ENCODE assay signal across 1 cellular context in the genomic region with DNA sequence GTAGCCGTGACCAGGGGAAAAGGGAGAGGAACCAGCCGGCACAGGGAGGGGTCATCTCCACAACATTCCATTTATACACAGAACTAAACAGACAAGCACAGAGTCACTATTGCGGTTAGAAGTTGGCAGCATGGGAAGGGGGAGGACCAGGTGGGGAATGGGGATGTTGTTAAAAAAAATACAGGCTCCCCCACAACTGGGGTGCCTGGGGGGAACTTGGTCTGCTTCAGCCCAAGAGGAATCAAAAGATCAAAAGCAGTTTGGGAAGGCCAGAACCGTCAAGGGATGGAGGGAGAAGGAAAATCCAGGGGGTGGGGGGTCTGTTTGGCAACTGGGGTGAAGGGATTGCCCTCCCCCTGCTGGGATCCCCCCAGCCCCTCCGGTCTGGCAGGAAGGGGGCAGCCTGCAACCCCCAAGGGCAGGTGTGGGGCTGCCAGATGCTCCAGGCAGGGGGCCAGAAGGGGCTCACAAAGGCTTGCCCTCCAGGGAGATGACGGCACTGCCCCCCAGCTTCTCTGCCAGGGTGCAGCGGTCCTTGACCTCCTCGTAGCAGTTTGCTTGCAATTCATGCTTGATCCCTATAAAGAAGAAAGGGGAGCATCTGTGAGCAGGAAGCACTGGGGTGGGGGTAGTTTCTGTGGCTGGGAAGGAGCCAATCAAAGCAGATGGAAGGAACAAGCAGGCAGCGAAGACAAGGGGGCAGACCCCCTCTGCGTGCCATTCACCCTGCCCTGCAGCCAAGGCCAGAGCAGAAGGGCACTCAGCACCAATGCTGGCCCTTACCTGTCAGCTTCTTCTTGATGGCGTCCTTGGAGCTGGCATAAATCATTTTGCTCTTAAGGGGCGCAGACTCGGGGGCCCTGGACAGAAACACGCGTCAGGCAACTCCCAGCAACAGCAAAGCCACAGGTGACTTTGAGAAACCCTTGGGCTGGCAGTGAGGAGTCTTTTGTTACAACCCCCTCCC.
TF ChIP-seq lines count a peak whose summit lies in the region.

No MANE protein-coding gene starts in this region.

TF ChIP-seq in GM23338, 12 proteins besides CTCF, POLR2A, EP300 and RAD21:
- TF ChIP-seq POLR2AphosphoS5 (IDR thresholded peaks at IDR 0.05; ENCODE audit: low read depth) (no peak), REST (IDR thresholded peaks at IDR 0.05; ENCODE audit: unreplicated experiment) (no peak), ZNF331 (CRISPR knock-in tag; IDR thresholded peaks at IDR 0.05; ENCODE audit: low read depth) (no peak), ZNF114 (CRISPR knock-in tag; IDR thresholded peaks at IDR 0.05) (no peak), CREB1 (CRISPR knock-in tag; IDR thresholded peaks at IDR 0.05; ENCODE audit: low read depth) (no peak), JUNB (IDR thresholded peaks at IDR 0.05; ENCODE audit: unreplicated experiment) (no peak), EZH2 (IDR thresholded peaks at IDR 0.05; ENCODE audit: low read depth, unreplicated experiment) (no peak), NANOG (IDR thresholded peaks at IDR 0.05; ENCODE audit: borderline replicate concordance) (no peak), EZH2phosphoT487 (IDR thresholded peaks at IDR 0.05; ENCODE audit: unreplicated experiment) (no peak), STAT1 (IDR thresholded peaks at IDR 0.05; ENCODE audit: unreplicated experiment) (no peak)
- TF ChIP-seq, protein P1, sequence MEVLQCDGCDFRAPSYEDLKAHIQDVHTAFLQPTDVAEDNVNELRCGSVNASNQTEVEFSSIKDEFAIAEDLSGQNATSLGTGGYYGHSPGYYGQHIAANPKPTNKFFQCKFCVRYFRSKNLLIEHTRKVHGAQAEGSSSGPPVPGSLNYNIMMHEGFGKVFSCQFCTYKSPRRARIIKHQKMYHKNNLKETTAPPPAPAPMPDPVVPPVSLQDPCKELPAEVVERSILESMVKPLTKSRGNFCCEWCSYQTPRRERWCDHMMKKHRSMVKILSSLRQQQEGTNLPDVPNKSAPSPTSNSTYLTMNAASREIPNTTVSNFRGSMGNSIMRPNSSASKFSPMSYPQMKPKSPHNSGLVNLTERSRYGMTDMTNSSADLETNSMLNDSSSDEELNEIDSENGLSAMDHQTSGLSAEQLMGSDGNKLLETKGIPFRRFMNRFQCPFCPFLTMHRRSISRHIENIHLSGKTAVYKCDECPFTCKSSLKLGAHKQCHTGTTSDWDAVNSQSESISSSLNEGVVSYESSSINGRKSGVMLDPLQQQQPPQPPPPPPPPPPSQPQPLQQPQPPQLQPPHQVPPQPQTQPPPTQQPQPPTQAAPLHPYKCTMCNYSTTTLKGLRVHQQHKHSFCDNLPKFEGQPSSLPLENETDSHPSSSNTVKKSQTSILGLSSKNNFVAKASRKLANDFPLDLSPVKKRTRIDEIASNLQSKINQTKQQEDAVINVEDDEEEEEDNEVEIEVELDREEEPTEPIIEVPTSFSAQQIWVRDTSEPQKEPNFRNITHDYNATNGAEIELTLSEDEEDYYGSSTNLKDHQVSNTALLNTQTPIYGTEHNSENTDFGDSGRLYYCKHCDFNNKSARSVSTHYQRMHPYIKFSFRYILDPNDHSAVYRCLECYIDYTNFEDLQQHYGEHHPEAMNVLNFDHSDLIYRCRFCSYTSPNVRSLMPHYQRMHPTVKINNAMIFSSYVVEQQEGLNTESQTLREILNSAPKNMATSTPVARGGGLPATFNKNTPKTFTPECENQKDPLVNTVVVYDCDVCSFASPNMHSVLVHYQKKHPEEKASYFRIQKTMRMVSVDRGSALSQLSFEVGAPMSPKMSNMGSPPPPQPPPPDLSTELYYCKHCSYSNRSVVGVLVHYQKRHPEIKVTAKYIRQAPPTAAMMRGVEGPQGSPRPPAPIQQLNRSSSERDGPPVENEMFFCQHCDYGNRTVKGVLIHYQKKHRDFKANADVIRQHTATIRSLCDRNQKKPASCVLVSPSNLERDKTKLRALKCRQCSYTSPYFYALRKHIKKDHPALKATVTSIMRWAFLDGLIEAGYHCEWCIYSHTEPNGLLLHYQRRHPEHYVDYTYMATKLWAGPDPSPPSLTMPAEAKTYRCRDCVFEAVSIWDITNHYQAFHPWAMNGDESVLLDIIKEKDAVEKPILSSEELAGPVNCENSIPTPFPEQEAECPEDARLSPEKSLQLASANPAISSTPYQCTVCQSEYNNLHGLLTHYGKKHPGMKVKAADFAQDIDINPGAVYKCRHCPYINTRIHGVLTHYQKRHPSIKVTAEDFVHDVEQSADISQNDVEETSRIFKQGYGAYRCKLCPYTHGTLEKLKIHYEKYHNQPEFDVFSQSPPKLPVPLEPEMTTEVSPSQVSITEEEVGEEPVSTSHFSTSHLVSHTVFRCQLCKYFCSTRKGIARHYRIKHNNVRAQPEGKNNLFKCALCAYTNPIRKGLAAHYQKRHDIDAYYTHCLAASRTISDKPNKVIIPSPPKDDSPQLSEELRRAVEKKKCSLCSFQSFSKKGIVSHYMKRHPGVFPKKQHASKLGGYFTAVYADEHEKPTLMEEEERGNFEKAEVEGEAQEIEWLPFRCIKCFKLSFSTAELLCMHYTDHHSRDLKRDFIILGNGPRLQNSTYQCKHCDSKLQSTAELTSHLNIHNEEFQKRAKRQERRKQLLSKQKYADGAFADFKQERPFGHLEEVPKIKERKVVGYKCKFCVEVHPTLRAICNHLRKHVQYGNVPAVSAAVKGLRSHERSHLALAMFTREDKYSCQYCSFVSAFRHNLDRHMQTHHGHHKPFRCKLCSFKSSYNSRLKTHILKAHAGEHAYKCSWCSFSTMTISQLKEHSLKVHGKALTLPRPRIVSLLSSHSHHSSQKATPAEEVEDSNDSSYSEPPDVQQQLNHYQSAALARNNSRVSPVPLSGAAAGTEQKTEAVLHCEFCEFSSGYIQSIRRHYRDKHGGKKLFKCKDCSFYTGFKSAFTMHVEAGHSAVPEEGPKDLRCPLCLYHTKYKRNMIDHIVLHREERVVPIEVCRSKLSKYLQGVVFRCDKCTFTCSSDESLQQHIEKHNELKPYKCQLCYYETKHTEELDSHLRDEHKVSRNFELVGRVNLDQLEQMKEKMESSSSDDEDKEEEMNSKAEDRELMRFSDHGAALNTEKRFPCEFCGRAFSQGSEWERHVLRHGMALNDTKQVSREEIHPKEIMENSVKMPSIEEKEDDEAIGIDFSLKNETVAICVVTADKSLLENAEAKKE (CRISPR knock-in tag; IDR thresholded peaks at IDR 0.05), result no peak
- TF ChIP-seq, protein P2, sequence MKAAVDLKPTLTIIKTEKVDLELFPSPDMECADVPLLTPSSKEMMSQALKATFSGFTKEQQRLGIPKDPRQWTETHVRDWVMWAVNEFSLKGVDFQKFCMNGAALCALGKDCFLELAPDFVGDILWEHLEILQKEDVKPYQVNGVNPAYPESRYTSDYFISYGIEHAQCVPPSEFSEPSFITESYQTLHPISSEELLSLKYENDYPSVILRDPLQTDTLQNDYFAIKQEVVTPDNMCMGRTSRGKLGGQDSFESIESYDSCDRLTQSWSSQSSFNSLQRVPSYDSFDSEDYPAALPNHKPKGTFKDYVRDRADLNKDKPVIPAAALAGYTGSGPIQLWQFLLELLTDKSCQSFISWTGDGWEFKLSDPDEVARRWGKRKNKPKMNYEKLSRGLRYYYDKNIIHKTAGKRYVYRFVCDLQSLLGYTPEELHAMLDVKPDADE (IDR thresholded peaks at IDR 0.05), result no peak
TF ChIP-seq in GM23338: peak in this region for 0.
